ENCODE assay signal across 8 cellular contexts in genomic region chrX:3712870-3713224, GRCh38. TPM values are rescaled to one million over a fixed set of nuclear protein-coding genes. Genes with fewer than 3 reads are reported as not detected.
DNase-seq lines count a peak whose midpoint lies in the region; ATAC-seq, FAIRE-seq and TF ChIP-seq lines count a peak whose summit lies in the region.

No MANE protein-coding gene starts in this region.

- no peaks in the 10 kb centered on the region for H3K27me3 Mint-ChIP-seq in CD4-positive, alpha-beta memory T cell
- peaks cover 11% of the 10 kb centered on the region for H3K27me3 Mint-ChIP-seq in brain

- H3K4me1 ChIP-seq in CD4-positive, alpha-beta memory T cell (ENCODE audit: insufficient read depth, low read length), result peaks cover 32% of the 10 kb centered on the region
- H3K4me1 ChIP-seq in mesodermal cell (ENCODE audit: control insufficient read depth, insufficient read depth, low read length, poor library complexity, severe bottlenecking) (no peaks in the 10 kb centered on the region), urinary bladder (ENCODE audit: insufficient read depth) (no peaks in the 10 kb centered on the region)

- H3K36me3 Mint-ChIP-seq in CD4-positive, alpha-beta memory T cell, result peaks cover 6 to 14% of the 10 kb centered on the region in 2 donors
- peaks cover 30% of the 10 kb centered on the region for H3K36me3 Mint-ChIP-seq in brain

- intact Hi-C loops in CD4-positive, alpha-beta memory T cell (cut with micrococcal nuclease), result loop anchor here (1.0 to 5.0 kb wide), 4 partner anchors 13 to 99 kb away; no protein-coding TSS in a partner anchor

- no peak for FAIRE-seq in D721Med (lab: Jason Lieb, UNC)

- 0% methylated on average over 4 to 8 of the region's 38 CpGs for WGBS in mesodermal cell (ENCODE audit: insufficient coverage in 2 of 2), 2 experiments
- WGBS in urinary bladder, result 1% methylated on average over 36 of the region's 38 CpGs

- peaks cover 8 to 45% (median 24%) of the 10 kb centered on the region in 4 donors for H3K4me1 Mint-ChIP-seq in CD4-positive, alpha-beta memory T cell
- peaks cover 31% of the 10 kb centered on the region for H3K4me1 Mint-ChIP-seq in brain

- H3K4me3 Mint-ChIP-seq in CD4-positive, alpha-beta memory T cell, result peak overlapping the region; percentile 46 to 100 (median 97)
- peak overlapping the region in 4 of 5 experiments; percentile 89 to 99 (median 94) for H3K4me3 Mint-ChIP-seq in brain

- peak in 2 of 5 donors; percentile 18 to 39 for DNase-seq in CD4-positive, alpha-beta memory T cell
- DNase-seq in NCI-H526 (lab: John Stamatoyannopoulos, UW), result no peak
- no peak for DNase-seq in D721Med (ENCODE audit: insufficient read length, low spot score)

- ATAC-seq in GM21360 (IDR thresholded peaks at IDR 0.05; ENCODE audit: unreplicated experiment) (peak; percentile 24), HG03565 (IDR thresholded peaks at IDR 0.05; ENCODE audit: unreplicated experiment) (peak; percentile 14)

- peak overlapping the region in 1 of 2 donors; percentile 77 for H3K4me3 ChIP-seq in CD4-positive, alpha-beta memory T cell (ENCODE audit: low read length in 2 of 2)
- H3K4me3 ChIP-seq in mesodermal cell (ENCODE audit: extremely low read depth, insufficient read depth, low read length, poor library complexity, severe bottlenecking), result peak overlapping the region; percentile 53
- H3K4me3 ChIP-seq in urinary bladder (ENCODE audit: low read depth, low read length), result peak overlapping the region; percentile 79

- H3K9me3 ChIP-seq in CD4-positive, alpha-beta memory T cell (ENCODE audit: control insufficient read depth in 1 of 2, low read length in 2 of 2), result no peaks in the 10 kb centered on the region
- H3K9me3 ChIP-seq in mesodermal cell (ENCODE audit: control insufficient read depth, low read length), result peaks cover 2% of the 10 kb centered on the region

- CTCF ChIA-PET in CD4-positive, alpha-beta memory T cell (lab: Charles Lee; ENCODE audit: partially characterized antibody), result interaction anchor here (1.0 to 2.1 kb wide), 3 partner anchors 12 to 61 kb away, joined by 4 to 9 read pairs (median 5); no protein-coding TSS in a partner anchor

- peak overlapping the region; percentile 60 for H3K27ac ChIP-seq in CD4-positive, alpha-beta memory T cell (ENCODE audit: low read depth, low read length)
- H3K27ac ChIP-seq in mesodermal cell (ENCODE audit: low read depth, low read length, severe bottlenecking) (no peak overlapping the region), urinary bladder (ENCODE audit: low read depth) (peak overlapping the region; percentile 32)

- peaks cover 0 to 2% (median 0%) of the 10 kb centered on the region in 8 donors for H3K9me3 Mint-ChIP-seq in CD4-positive, alpha-beta memory T cell
- H3K9me3 Mint-ChIP-seq in brain, result peaks cover 0 to 4% (median 0%) of the 10 kb centered on the region in 5 experiments

- POLR2A ChIA-PET in CD4-positive, alpha-beta memory T cell (lab: Charles Lee; ENCODE audit: partially characterized antibody), result interaction anchor here (0.9 to 1.9 kb wide), 6 partner anchors 13 to 103 kb away, joined by 3 to 12 read pairs (median 5); no protein-coding TSS in a partner anchor

- H3K27me3 ChIP-seq in CD4-positive, alpha-beta memory T cell (ENCODE audit: insufficient read depth, low read length), result no peaks in the 10 kb centered on the region

- peak overlapping the region in 1 of 7 donors; percentile 97 for H3K27ac Mint-ChIP-seq in CD4-positive, alpha-beta memory T cell
- H3K27ac Mint-ChIP-seq in brain, result no peak overlapping the region

- TF ChIP-seq CTCF in brain (conservative IDR thresholded peaks at IDR 0.05), result no peak
- TF ChIP-seq CTCF in D721Med (IDR thresholded peaks at IDR 0.05; ENCODE audit: insufficient read depth, missing control alignments), result no peak

- H3K36me3 ChIP-seq in CD4-positive, alpha-beta memory T cell (ENCODE audit: insufficient read depth, low read length), result no peaks in the 10 kb centered on the region
- H3K36me3 ChIP-seq in mesodermal cell (ENCODE audit: control insufficient read depth, insufficient read depth, low read length) (no peaks in the 10 kb centered on the region), urinary bladder (ENCODE audit: insufficient read depth) (no peaks in the 10 kb centered on the region)

RNA-seq across cellular contexts. Expression of gene PRKX, which starts 0.6 kb away (rescaled TPM):
- total RNA-seq in CD4-positive, alpha-beta memory T cell, result 10 to 100 TPM; 66.7 to 70.2 TPM
- polyA plus RNA-seq in CD4-positive, alpha-beta memory T cell, result 10 to 100 TPM; 63.0 to 73.9 TPM
- polyA plus RNA-seq in brain (ENCODE audit: insufficient read depth, low read depth, low replicate concordance) (10.5 TPM), urinary bladder (3.4 TPM)
- polyA plus RNA-seq in mesodermal cell (2013, experiment 1 of 2), result 21.0 TPM
- 17.4 TPM for polyA plus RNA-seq in mesodermal cell (2013, experiment 2 of 2)
- 8.3 TPM for total RNA-seq in urinary bladder
